1 cellular context compared by ENCODE assay signal in the genomic region with DNA sequence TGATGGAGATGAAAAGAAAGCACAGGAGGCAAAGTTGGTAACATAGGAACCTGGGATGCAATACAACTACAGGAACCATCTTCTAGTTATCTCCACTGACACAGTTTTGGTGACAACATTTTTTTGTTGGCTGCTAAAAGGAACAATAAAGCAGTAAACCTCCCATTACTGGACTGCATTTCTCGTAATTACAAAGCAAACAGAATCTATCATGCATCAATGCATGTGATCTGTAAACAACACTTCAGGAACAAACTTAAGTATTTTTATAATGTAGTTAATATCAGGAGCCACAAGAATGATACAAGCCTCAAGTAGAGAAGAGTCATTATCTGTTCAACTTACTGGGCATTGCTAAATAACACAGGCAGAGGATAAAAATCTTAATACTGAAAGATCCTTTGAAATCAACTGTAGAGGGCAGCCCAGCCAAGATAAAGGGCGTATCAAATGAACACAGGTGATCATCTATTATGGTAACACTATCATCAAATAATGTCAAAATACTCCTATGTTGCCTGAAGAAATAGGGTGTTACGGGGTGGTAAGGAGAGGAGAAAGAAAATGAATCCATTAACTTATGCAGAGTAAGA.
TF ChIP-seq lines count a peak whose summit lies in the region.

No MANE protein-coding gene starts in this region.

TF ChIP-seq in GM12878, 131 proteins besides CTCF, POLR2A, EP300 and RAD21 (continued from another document):
- TF ChIP-seq, protein P1, sequence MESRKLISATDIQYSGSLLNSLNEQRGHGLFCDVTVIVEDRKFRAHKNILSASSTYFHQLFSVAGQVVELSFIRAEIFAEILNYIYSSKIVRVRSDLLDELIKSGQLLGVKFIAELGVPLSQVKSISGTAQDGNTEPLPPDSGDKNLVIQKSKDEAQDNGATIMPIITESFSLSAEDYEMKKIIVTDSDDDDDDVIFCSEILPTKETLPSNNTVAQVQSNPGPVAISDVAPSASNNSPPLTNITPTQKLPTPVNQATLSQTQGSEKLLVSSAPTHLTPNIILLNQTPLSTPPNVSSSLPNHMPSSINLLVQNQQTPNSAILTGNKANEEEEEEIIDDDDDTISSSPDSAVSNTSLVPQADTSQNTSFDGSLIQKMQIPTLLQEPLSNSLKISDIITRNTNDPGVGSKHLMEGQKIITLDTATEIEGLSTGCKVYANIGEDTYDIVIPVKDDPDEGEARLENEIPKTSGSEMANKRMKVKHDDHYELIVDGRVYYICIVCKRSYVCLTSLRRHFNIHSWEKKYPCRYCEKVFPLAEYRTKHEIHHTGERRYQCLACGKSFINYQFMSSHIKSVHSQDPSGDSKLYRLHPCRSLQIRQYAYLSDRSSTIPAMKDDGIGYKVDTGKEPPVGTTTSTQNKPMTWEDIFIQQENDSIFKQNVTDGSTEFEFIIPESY (IDR thresholded peaks at IDR 0.05) = no peak
- TF ChIP-seq, protein P2, sequence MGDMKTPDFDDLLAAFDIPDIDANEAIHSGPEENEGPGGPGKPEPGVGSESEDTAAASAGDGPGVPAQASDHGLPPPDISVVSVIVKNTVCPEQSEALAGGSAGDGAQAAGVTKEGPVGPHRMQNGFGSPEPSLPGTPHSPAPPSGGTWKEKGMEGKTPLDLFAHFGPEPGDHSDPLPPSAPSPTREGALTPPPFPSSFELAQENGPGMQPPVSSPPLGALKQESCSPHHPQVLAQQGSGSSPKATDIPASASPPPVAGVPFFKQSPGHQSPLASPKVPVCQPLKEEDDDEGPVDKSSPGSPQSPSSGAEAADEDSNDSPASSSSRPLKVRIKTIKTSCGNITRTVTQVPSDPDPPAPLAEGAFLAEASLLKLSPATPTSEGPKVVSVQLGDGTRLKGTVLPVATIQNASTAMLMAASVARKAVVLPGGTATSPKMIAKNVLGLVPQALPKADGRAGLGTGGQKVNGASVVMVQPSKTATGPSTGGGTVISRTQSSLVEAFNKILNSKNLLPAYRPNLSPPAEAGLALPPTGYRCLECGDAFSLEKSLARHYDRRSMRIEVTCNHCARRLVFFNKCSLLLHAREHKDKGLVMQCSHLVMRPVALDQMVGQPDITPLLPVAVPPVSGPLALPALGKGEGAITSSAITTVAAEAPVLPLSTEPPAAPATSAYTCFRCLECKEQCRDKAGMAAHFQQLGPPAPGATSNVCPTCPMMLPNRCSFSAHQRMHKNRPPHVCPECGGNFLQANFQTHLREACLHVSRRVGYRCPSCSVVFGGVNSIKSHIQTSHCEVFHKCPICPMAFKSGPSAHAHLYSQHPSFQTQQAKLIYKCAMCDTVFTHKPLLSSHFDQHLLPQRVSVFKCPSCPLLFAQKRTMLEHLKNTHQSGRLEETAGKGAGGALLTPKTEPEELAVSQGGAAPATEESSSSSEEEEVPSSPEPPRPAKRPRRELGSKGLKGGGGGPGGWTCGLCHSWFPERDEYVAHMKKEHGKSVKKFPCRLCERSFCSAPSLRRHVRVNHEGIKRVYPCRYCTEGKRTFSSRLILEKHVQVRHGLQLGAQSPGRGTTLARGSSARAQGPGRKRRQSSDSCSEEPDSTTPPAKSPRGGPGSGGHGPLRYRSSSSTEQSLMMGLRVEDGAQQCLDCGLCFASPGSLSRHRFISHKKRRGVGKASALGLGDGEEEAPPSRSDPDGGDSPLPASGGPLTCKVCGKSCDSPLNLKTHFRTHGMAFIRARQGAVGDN (IDR thresholded peaks at IDR 0.05) = no peak
- TF ChIP-seq EZH2 (IDR thresholded peaks at IDR 0.05; ENCODE audit: borderline replicate concordance, control insufficient read depth, low read depth, low read length) (no peak), SMC3 (IDR thresholded peaks at IDR 0.05; ENCODE audit: borderline replicate concordance, low read length) (no peak; the same call in 1 of the 2 replicates), ZNF274 (IDR thresholded peaks at IDR 0.05; ENCODE audit: insufficient read depth, insufficient read length) (no peak)
- TF ChIP-seq, protein P3, sequence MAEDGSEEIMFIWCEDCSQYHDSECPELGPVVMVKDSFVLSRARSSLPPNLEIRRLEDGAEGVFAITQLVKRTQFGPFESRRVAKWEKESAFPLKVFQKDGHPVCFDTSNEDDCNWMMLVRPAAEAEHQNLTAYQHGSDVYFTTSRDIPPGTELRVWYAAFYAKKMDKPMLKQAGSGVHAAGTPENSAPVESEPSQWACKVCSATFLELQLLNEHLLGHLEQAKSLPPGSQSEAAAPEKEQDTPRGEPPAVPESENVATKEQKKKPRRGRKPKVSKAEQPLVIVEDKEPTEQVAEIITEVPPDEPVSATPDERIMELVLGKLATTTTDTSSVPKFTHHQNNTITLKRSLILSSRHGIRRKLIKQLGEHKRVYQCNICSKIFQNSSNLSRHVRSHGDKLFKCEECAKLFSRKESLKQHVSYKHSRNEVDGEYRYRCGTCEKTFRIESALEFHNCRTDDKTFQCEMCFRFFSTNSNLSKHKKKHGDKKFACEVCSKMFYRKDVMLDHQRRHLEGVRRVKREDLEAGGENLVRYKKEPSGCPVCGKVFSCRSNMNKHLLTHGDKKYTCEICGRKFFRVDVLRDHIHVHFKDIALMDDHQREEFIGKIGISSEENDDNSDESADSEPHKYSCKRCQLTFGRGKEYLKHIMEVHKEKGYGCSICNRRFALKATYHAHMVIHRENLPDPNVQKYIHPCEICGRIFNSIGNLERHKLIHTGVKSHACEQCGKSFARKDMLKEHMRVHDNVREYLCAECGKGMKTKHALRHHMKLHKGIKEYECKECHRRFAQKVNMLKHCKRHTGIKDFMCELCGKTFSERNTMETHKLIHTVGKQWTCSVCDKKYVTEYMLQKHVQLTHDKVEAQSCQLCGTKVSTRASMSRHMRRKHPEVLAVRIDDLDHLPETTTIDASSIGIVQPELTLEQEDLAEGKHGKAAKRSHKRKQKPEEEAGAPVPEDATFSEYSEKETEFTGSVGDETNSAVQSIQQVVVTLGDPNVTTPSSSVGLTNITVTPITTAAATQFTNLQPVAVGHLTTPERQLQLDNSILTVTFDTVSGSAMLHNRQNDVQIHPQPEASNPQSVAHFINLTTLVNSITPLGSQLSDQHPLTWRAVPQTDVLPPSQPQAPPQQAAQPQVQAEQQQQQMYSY (CRISPR knock-in tag; IDR thresholded peaks at IDR 0.05) = no peak
- TF ChIP-seq, protein P4, sequence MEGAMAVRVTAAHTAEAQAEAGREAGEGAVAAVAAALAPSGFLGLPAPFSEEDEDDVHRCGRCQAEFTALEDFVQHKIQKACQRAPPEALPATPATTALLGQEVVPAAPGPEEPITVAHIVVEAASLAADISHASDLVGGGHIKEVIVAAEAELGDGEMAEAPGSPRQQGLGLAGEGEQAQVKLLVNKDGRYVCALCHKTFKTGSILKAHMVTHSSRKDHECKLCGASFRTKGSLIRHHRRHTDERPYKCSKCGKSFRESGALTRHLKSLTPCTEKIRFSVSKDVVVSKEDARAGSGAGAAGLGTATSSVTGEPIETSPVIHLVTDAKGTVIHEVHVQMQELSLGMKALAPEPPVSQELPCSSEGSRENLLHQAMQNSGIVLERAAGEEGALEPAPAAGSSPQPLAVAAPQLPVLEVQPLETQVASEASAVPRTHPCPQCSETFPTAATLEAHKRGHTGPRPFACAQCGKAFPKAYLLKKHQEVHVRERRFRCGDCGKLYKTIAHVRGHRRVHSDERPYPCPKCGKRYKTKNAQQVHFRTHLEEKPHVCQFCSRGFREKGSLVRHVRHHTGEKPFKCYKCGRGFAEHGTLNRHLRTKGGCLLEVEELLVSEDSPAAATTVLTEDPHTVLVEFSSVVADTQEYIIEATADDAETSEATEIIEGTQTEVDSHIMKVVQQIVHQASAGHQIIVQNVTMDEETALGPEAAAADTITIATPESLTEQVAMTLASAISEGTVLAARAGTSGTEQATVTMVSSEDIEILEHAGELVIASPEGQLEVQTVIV (IDR thresholded peaks at IDR 0.05; ENCODE audit: borderline replicate concordance, partially characterized antibody) = no peak
- TF ChIP-seq, protein P5, sequence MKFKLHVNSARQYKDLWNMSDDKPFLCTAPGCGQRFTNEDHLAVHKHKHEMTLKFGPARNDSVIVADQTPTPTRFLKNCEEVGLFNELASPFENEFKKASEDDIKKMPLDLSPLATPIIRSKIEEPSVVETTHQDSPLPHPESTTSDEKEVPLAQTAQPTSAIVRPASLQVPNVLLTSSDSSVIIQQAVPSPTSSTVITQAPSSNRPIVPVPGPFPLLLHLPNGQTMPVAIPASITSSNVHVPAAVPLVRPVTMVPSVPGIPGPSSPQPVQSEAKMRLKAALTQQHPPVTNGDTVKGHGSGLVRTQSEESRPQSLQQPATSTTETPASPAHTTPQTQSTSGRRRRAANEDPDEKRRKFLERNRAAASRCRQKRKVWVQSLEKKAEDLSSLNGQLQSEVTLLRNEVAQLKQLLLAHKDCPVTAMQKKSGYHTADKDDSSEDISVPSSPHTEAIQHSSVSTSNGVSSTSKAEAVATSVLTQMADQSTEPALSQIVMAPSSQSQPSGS (IDR thresholded peaks at IDR 0.05; ENCODE audit: low read length) = no peak
TF ChIP-seq in GM12878: peak in this region for 0.
